ENCODE assay signal across 1 cellular context in genomic region chr11:74276581-74276980, GRCh38.
TF ChIP-seq lines count a peak whose summit lies in the region.

No MANE protein-coding gene starts in this region.

TF ChIP-seq in GM23338, 12 proteins besides CTCF, POLR2A, EP300 and RAD21:
- TF ChIP-seq REST (IDR thresholded peaks at IDR 0.05; ENCODE audit: unreplicated experiment): no peak
- TF ChIP-seq POLR2AphosphoS5 (IDR thresholded peaks at IDR 0.05; ENCODE audit: low read depth): no peak
- TF ChIP-seq ZNF114 (CRISPR knock-in tag; IDR thresholded peaks at IDR 0.05): no peak
- no peak for TF ChIP-seq ETS1 (IDR thresholded peaks at IDR 0.05)
- no peak for TF ChIP-seq EZH2 (IDR thresholded peaks at IDR 0.05; ENCODE audit: low read depth, unreplicated experiment)
- no peak for TF ChIP-seq EZH2phosphoT487 (IDR thresholded peaks at IDR 0.05; ENCODE audit: unreplicated experiment)
- no peak for TF ChIP-seq ZNF462 (CRISPR knock-in tag; IDR thresholded peaks at IDR 0.05)
- TF ChIP-seq JUNB (IDR thresholded peaks at IDR 0.05; ENCODE audit: unreplicated experiment): no peak
- TF ChIP-seq STAT1 (IDR thresholded peaks at IDR 0.05; ENCODE audit: unreplicated experiment): no peak
